In genomic region chr7:150787321-150788281, GRCh38 we compare ENCODE assay signal across 1 cellular context.
TF ChIP-seq lines count a peak whose summit lies in the region.

No MANE protein-coding gene starts in this region.

TF ChIP-seq in GM23338, 12 proteins besides CTCF, POLR2A, EP300 and RAD21 (continued from another document):
- no peak for TF ChIP-seq ETS1 (IDR thresholded peaks at IDR 0.05)
- TF ChIP-seq POLR2AphosphoS5 (IDR thresholded peaks at IDR 0.05; ENCODE audit: low read depth) = no peak
- TF ChIP-seq ZNF331 (CRISPR knock-in tag; IDR thresholded peaks at IDR 0.05; ENCODE audit: low read depth) = no peak
- no peak for TF ChIP-seq ZNF114 (CRISPR knock-in tag; IDR thresholded peaks at IDR 0.05)
- TF ChIP-seq JUNB (IDR thresholded peaks at IDR 0.05; ENCODE audit: unreplicated experiment) = no peak
- no peak for TF ChIP-seq EZH2phosphoT487 (IDR thresholded peaks at IDR 0.05; ENCODE audit: unreplicated experiment)
- TF ChIP-seq EZH2 (IDR thresholded peaks at IDR 0.05; ENCODE audit: low read depth, unreplicated experiment) = no peak
TF ChIP-seq in GM23338: peak in this region for 0.
